Comparison of ENCODE assay signal across 1 cellular context in genomic region chr6:21527731-21528130, GRCh38.
TF ChIP-seq lines count a peak whose summit lies in the region.

No MANE protein-coding gene starts in this region.

TF ChIP-seq in HepG2, 621 proteins besides CTCF, POLR2A, EP300 and RAD21 (continued from another document):
- TF ChIP-seq ZBTB37 (CRISPR knock-in tag; IDR thresholded peaks at IDR 0.05) (no peak), ZMYM2 (CRISPR knock-in tag; IDR thresholded peaks at IDR 0.05) (no peak), BORCS8-MEF2B (CRISPR knock-in tag; IDR thresholded peaks at IDR 0.05) (no peak), U2AF2 (IDR thresholded peaks at IDR 0.05; ENCODE audit: low read depth, low read length) (no peak)
